ENCODE assay signal across 8 cellular contexts in genomic region chr21:41767606-41768370, GRCh38. TPM values are rescaled to one million over a fixed set of nuclear protein-coding genes. Genes with fewer than 3 reads are reported as not detected.
DNase-seq lines count a peak whose midpoint lies in the region; ATAC-seq and TF ChIP-seq lines count a peak whose summit lies in the region.

No MANE protein-coding gene starts in this region.

- H3K4me2 ChIP-seq in GM23338, result peak overlapping the region; percentile 93

- peak overlapping the region; percentile 79 for H3K4me3 Mint-ChIP-seq in GM23338
- peak overlapping the region; percentile 68 for H3K4me3 Mint-ChIP-seq in activated CD8-positive, alpha-beta T cell treated with anti-CD3 and anti-CD28 coated beads, Interleukin-2, amount 10 ng/mL, durations not matched to agents 7 days and 5 days

- peaks cover 93% of the 10 kb centered on the region for H3K27me3 Mint-ChIP-seq in GM23338 (ENCODE audit: insufficient read depth, low read depth, poor library complexity)
- peaks cover 62% of the 10 kb centered on the region for H3K27me3 Mint-ChIP-seq in activated CD8-positive, alpha-beta T cell treated with anti-CD3 and anti-CD28 coated beads, Interleukin-2, amount 10 ng/mL, durations not matched to agents 7 days and 5 days (ENCODE audit: low read depth)

- H3K9me3 ChIP-seq in A673 (ENCODE audit: low read depth, low read length, poor library complexity, severe bottlenecking), result no peaks in the 10 kb centered on the region

- H2AFZ ChIP-seq in GM23338, result peak overlapping the region; percentile 23; the same call in 1 of the 2 replicates

- no peak overlapping the region for H3K27ac Mint-ChIP-seq in GM23338
- H3K27ac Mint-ChIP-seq in activated CD8-positive, alpha-beta T cell treated with anti-CD3 and anti-CD28 coated beads, Interleukin-2, amount 10 ng/mL, durations not matched to agents 7 days and 5 days, result no peak overlapping the region

- peaks cover 19% of the 10 kb centered on the region for H4K20me1 ChIP-seq in GM23338 (replicated peaks; ENCODE audit: insufficient read depth)

- ATAC-seq in GM23338, result peak; percentile 8; the same call in 2 of the 3 replicates
- peak; percentile 34 for ATAC-seq in activated CD8-positive, alpha-beta T cell treated with anti-CD3 and anti-CD28 coated beads, Interleukin-2, amount 10 ng/mL, durations not matched to agents 7 days and 5 days
- no peak for ATAC-seq in left colon
- no peak for ATAC-seq in HG03097 (IDR thresholded peaks at IDR 0.05; ENCODE audit: low FRiP score, unreplicated experiment)

- peaks cover 3% of the 10 kb centered on the region for H3K27me3 ChIP-seq in A673 (replicated peaks; ENCODE audit: insufficient read depth, low read depth, low read length, poor library complexity)
- H3K27me3 ChIP-seq in GM23338 (ENCODE audit: insufficient read depth), result peaks cover 97% of the 10 kb centered on the region

- H3K36me3 ChIP-seq in A673 (ENCODE audit: insufficient read depth, low read length, poor library complexity, severe bottlenecking) (no peaks in the 10 kb centered on the region), GM23338 (ENCODE audit: insufficient read depth) (no peaks in the 10 kb centered on the region; the same call in 1 of the 2 replicates)

- H3K9me2 ChIP-seq in GM23338 (ENCODE audit: insufficient read depth), result no peaks in the 10 kb centered on the region

- H3K79me2 ChIP-seq in GM23338 (replicated peaks; ENCODE audit: insufficient read depth), result peaks cover 17% of the 10 kb centered on the region

- POLR2A ChIA-PET in A673 (lab: Charles Lee; ENCODE audit: low non-redundant PET), result no interaction called here
- POLR2A ChIA-PET in activated CD8-positive, alpha-beta T cell treated with anti-CD3 and anti-CD28 coated beads, Interleukin-2, amount 10 ng/mL, durations not matched to agents 7 days and 5 days (lab: Charles Lee), result no interaction called here

- H3K4me1 ChIP-seq in A673 (ENCODE audit: insufficient read depth, low read length, poor library complexity, severe bottlenecking), result peaks cover 29% of the 10 kb centered on the region
- H3K4me1 ChIP-seq in GM23338 (ENCODE audit: insufficient read depth), result peaks cover 51% of the 10 kb centered on the region

- 0 out of 3 replicates have a peak, but pooled peaks cover 2% of the 10 kb centered on the region for H3K9me3 Mint-ChIP-seq in GM23338
- H3K9me3 Mint-ChIP-seq in activated CD8-positive, alpha-beta T cell treated with anti-CD3 and anti-CD28 coated beads, Interleukin-2, amount 10 ng/mL, durations not matched to agents 7 days and 5 days (ENCODE audit: insufficient read depth), result no peaks in the 10 kb centered on the region

- H3K36me3 Mint-ChIP-seq in GM23338 (ENCODE audit: low read depth), result no peaks in the 10 kb centered on the region; the same call in 2 of the 3 replicates
- no peaks in the 10 kb centered on the region for H3K36me3 Mint-ChIP-seq in activated CD8-positive, alpha-beta T cell treated with anti-CD3 and anti-CD28 coated beads, Interleukin-2, amount 10 ng/mL, durations not matched to agents 7 days and 5 days (ENCODE audit: low read depth)

- no TSS peak for BruUV-seq in A673 (replicated peaks; lab: Mats Ljungman, UMichigan)

- H3K27ac ChIP-seq in A673 (ENCODE audit: low read depth, low read length, poor library complexity, severe bottlenecking) (peak overlapping the region; percentile 90), GM23338 (ENCODE audit: low read depth) (no peak overlapping the region)

- no peak for TF ChIP-seq CTCF in A673 (conservative IDR thresholded peaks at IDR 0.05; ENCODE audit: low read depth, low read length)
- TF ChIP-seq CTCF in GM23338 (conservative IDR thresholded peaks at IDR 0.05; ENCODE audit: low read depth in 2 of 2), result no peak

- intact Hi-C loops in A673 (cut with micrococcal nuclease; ENCODE audit: unreplicated experiment), result no loop called here
- intact Hi-C loops in left colon (cut with DNase I, micrococcal nuclease), result no loop called here

- DNase-seq in A673 (ENCODE audit: low spot score), result peak; percentile 81
- DNase-seq in GM23338 (ENCODE audit: low spot score), result peak; percentile 77
- DNase-seq in activated CD8-positive, alpha-beta T cell treated with anti-CD3 and anti-CD28 coated beads, Interleukin-2, amount 10 ng/mL, durations not matched to agents 7 days and 5 days, result peak; percentile 33
- peak; percentile 27 to 44 for DNase-seq in left colon
- DNase-seq in anterior cingulate cortex (lab: John Stamatoyannopoulos, UW), result no peak
- DNase-seq in NCI-H226, result no peak
- no peak for DNase-seq in central memory CD4-positive, alpha-beta T cell

- H3F3A ChIP-seq in GM23338 (replicated peaks; ENCODE audit: low read depth), result no peaks in the 10 kb centered on the region; the same call in 1 of the 2 replicates

- H3K4me3 ChIP-seq in A673 (ENCODE audit: low read depth, low read length, poor library complexity, severe bottlenecking) (peak overlapping the region; percentile 70), GM23338 (peak overlapping the region; percentile 77)

- CTCF ChIA-PET in A673 (lab: Charles Lee), result interaction anchor here (0.5 to 1.5 kb wide), 2 partner anchors 11 to 15 kb away, joined by 3 to 5 read pairs; no protein-coding TSS in a partner anchor
- CTCF ChIA-PET in activated CD8-positive, alpha-beta T cell treated with anti-CD3 and anti-CD28 coated beads, Interleukin-2, amount 10 ng/mL, durations not matched to agents 7 days and 5 days (lab: Charles Lee), result interaction anchor here (1.0 to 2.0 kb wide), 4 partner anchors 9 to 484 kb away, joined by 4 to 8 read pairs (median 6); no protein-coding TSS in a partner anchor

- peaks cover 76% of the 10 kb centered on the region for H3K4me1 Mint-ChIP-seq in GM23338
- H3K4me1 Mint-ChIP-seq in activated CD8-positive, alpha-beta T cell treated with anti-CD3 and anti-CD28 coated beads, Interleukin-2, amount 10 ng/mL, durations not matched to agents 7 days and 5 days (ENCODE audit: low read depth), result peaks cover 31% of the 10 kb centered on the region

TF ChIP-seq in GM23338, 12 proteins besides CTCF, POLR2A, EP300 and RAD21 (continues in another document):
- TF ChIP-seq ETS1 (IDR thresholded peaks at IDR 0.05), result no peak

RNA-seq across cellular contexts. Expression of gene RIPK4, which starts 0.9 kb away (rescaled TPM):
- total RNA-seq in A673 (2021) (16.0 and 17.0 TPM in 2 replicates), left colon (10 to 100 TPM; 11.0 to 16.0 TPM)
- total RNA-seq in GM23338 (2014; rRNA removed; shearing (Covaris generic)), result 9.2 and 9.9 TPM in 2 replicates
- polyA plus RNA-seq in GM23338 (2016; fragmentation: Nextera tagmentation; extraction: Ambion mirVana), result 2.5 and 2.7 TPM in 2 replicates
- not detected for total RNA-seq in activated CD8-positive, alpha-beta T cell treated with anti-CD3 and anti-CD28 coated beads, Interleukin-2, amount 10 ng/mL, durations not matched to agents 7 days and 5 days

Comparison
In these comparisons a context has a peak if more than half of its experiments do, and no peak if none do; other contexts are left out.
1. DNase-seq: peak in A673 (single experiment), GM23338 (single experiment), activated CD8-positive, alpha-beta T cell treated with anti-CD3 and anti-CD28 coated beads, Interleukin-2, amount 10 ng/mL, durations not matched to agents 7 days and 5 days (single experiment) and left colon (2 of 2); none in anterior cingulate cortex (0 of 58), NCI-H226 (single experiment) and central memory CD4-positive, alpha-beta T cell (single experiment).
2. ATAC-seq: peak in GM23338 (single experiment) and activated CD8-positive, alpha-beta T cell treated with anti-CD3 and anti-CD28 coated beads, Interleukin-2, amount 10 ng/mL, durations not matched to agents 7 days and 5 days (single experiment); none in left colon (single experiment) and HG03097 (single experiment).